Comparison of ENCODE assay signal across 31 cellular contexts in genomic region chr6:51901766-51902165, GRCh38.
"Had no signal": no experiment of that assay in that cellular context is flagged by ENCODE, and none has a peak within 500 bp of the region (broad histone marks: within the 10 kb centered on the region; RNA-seq: fewer than 3 reads in every experiment).

No MANE protein-coding gene starts in this region.

- H3K27ac ChIP-seq: gastrocnemius medialis, left ventricle myocardium inferior, neutrophil, ovary, skin epidermis, stomach, suprapubic skin, tibial artery, upper lobe of right lung, WERI-Rb-1 had no signal

- H3K36me3 ChIP-seq: gastrocnemius medialis, left ventricle myocardium inferior, neutrophil, ovary, stomach, suprapubic skin, tibial artery, upper lobe of right lung, WERI-Rb-1 had no signal

- DNase-seq: activated CD4-positive, alpha-beta memory T cell treated with anti-CD3 and anti-CD28 coated beads, Interleukin-2, amount 10 ng/mL, durations not matched to agents 7 days and 5 days; activated CD4-positive, alpha-beta T cell treated with anti-CD3 and anti-CD28 coated beads for 48 hours; activated CD8-positive, alpha-beta memory T cell treated with anti-CD3 and anti-CD28 coated beads, Interleukin-2, amount 50 U/mL, for 48 hours; activated gamma-delta T cell treated with Interleukin-2 at 50 U/mL for 16 hours; activated naive CD4-positive, alpha-beta T cell treated with anti-CD3 and anti-CD28 coated beads, Interleukin-2, amount 50 U/mL, for 16 hours; activated T-cell treated with anti-CD3 and anti-CD28 coated beads, Interleukin-2, amount 50 U/mL, for 24 hours; amygdala; caudate nucleus; cortex of kidney; effector memory CD8-positive, alpha-beta T cell; erythroblast; gastrocnemius medialis; glutamatergic neuron; islet precursor cell; left ventricle myocardium inferior; ovary; stimulated activated CD4-positive, alpha-beta T cell treated with anti-CD3 and anti-CD28 coated beads, Interleukin-12 subunit alpha, Interleukin-12 subunit beta, amount 100 ng/mL, for 4 hours; stimulated activated CD4-positive, alpha-beta T cell treated with anti-CD3 and anti-CD28 coated beads, Interleukin-4, amount 100 ng/mL, for 4 hours; stimulated activated naive B cell treated with anti-CD40 and anti-IgM and Interleukin-4, amounts not matched to agents 10 μg/mL and 1 μg/mL and 100 μg/mL, for 72 hours; stomach; T-helper 9 cell; tibial artery; upper lobe of right lung; WERI-Rb-1 had no signal

- H3K4me3 Mint-ChIP-seq: activated CD4-positive, alpha-beta memory T cell treated with anti-CD3 and anti-CD28 coated beads, Interleukin-2, amount 10 ng/mL, durations not matched to agents 7 days and 5 days; activated T-cell treated with anti-CD3 and anti-CD28 coated beads, Interleukin-2, amount 50 U/mL, for 24 hours; effector memory CD8-positive, alpha-beta T cell; nephron; stimulated activated naive B cell treated with anti-CD40 and anti-IgM and Interleukin-4, amounts not matched to agents 10 μg/mL and 1 μg/mL and 100 μg/mL, for 72 hours; T-helper 1 cell treated with Interleukin-12 subunit alpha and Interleukin-12 subunit beta and Interleukin-4 antibody, amounts not matched to agents 30 μg/mL and 1 μg/mL, for 36 hours had no signal

- H3K4me1 Mint-ChIP-seq: activated CD4-positive, alpha-beta memory T cell treated with anti-CD3 and anti-CD28 coated beads, Interleukin-2, amount 10 ng/mL, durations not matched to agents 7 days and 5 days; nephron; stimulated activated naive B cell treated with anti-CD40 and anti-IgM and Interleukin-4, amounts not matched to agents 10 μg/mL and 1 μg/mL and 100 μg/mL, for 72 hours had no signal

- H3K9me3 Mint-ChIP-seq: activated CD4-positive, alpha-beta memory T cell treated with anti-CD3 and anti-CD28 coated beads, Interleukin-2, amount 10 ng/mL, durations not matched to agents 7 days and 5 days; activated T-cell treated with anti-CD3 and anti-CD28 coated beads, Interleukin-2, amount 50 U/mL, for 24 hours; stimulated activated naive B cell treated with anti-CD40 and anti-IgM and Interleukin-4, amounts not matched to agents 10 μg/mL and 1 μg/mL and 100 μg/mL, for 72 hours; T-helper 1 cell treated with Interleukin-12 subunit alpha and Interleukin-12 subunit beta and Interleukin-4 antibody, amounts not matched to agents 30 μg/mL and 1 μg/mL, for 36 hours had no signal

- H3K36me3 Mint-ChIP-seq: stimulated activated naive B cell treated with anti-CD40 and anti-IgM and Interleukin-4, amounts not matched to agents 10 μg/mL and 1 μg/mL and 100 μg/mL, for 72 hours had no signal

- H3K27ac Mint-ChIP-seq: activated CD4-positive, alpha-beta memory T cell treated with anti-CD3 and anti-CD28 coated beads, Interleukin-2, amount 10 ng/mL, durations not matched to agents 7 days and 5 days; activated T-cell treated with anti-CD3 and anti-CD28 coated beads, Interleukin-2, amount 50 U/mL, for 24 hours; effector memory CD8-positive, alpha-beta T cell; nephron; progenitor cell of endocrine pancreas; stimulated activated naive B cell treated with anti-CD40 and anti-IgM and Interleukin-4, amounts not matched to agents 10 μg/mL and 1 μg/mL and 100 μg/mL, for 72 hours; T-helper 1 cell treated with Interleukin-12 subunit alpha and Interleukin-12 subunit beta and Interleukin-4 antibody, amounts not matched to agents 30 μg/mL and 1 μg/mL, for 36 hours had no signal

- H3K27me3 Mint-ChIP-seq: activated CD4-positive, alpha-beta memory T cell treated with anti-CD3 and anti-CD28 coated beads, Interleukin-2, amount 10 ng/mL, durations not matched to agents 7 days and 5 days; activated T-cell treated with anti-CD3 and anti-CD28 coated beads, Interleukin-2, amount 50 U/mL, for 24 hours; effector memory CD8-positive, alpha-beta T cell; progenitor cell of endocrine pancreas; stimulated activated naive B cell treated with anti-CD40 and anti-IgM and Interleukin-4, amounts not matched to agents 10 μg/mL and 1 μg/mL and 100 μg/mL, for 72 hours had no signal

- H3K4me3 ChIP-seq: gastrocnemius medialis, left ventricle myocardium inferior, ovary, skin epidermis, stomach, suprapubic skin, tibial artery, upper lobe of right lung had no signal

- ATAC-seq: activated CD4-positive, CD25-positive, alpha-beta regulatory T cell treated with anti-CD3 and anti-CD28 coated beads, Interleukin-2, amount 50 U/mL, for 24 hours; effector memory CD8-positive, alpha-beta T cell; gastrocnemius medialis; stimulated activated naive B cell treated with anti-CD40 and anti-IgM and Interleukin-4, amounts not matched to agents 10 μg/mL and 1 μg/mL and 100 μg/mL, for 72 hours; upper lobe of right lung had no signal

- H3K9me3 ChIP-seq: gastrocnemius medialis, left ventricle myocardium inferior, neutrophil, ovary, stomach, suprapubic skin, tibial artery, upper lobe of right lung had no signal
